8 cellular contexts compared by ENCODE assay signal in genomic region chr12:40105265-40105514, GRCh38. TPM values are rescaled to one million over a fixed set of nuclear protein-coding genes. Genes with fewer than 3 reads are reported as not detected.
A peak's percentile ranks its signal among the peaks of the same experiment; 100 is the strongest.
DNase-seq lines count a peak whose midpoint lies in the region; ATAC-seq and TF ChIP-seq lines count a peak whose summit lies in the region.

No MANE protein-coding gene starts in this region.

- H3K27me3 ChIP-seq in gastroesophageal sphincter: no peaks in the 10 kb centered on the region

- no peak for TF ChIP-seq CTCF in gastroesophageal sphincter (IDR thresholded peaks at IDR 0.05)

- TF ChIP-seq EP300 in gastroesophageal sphincter (IDR thresholded peaks at IDR 0.05): no peak

- H3K9me3 ChIP-seq in T-helper 17 cell (ENCODE audit: control insufficient read depth, low read length, poor library complexity, severe bottlenecking): no peaks in the 10 kb centered on the region
- no peaks in the 10 kb centered on the region for H3K9me3 ChIP-seq in gastroesophageal sphincter

- no peak for DNase-seq in T-helper 17 cell
- DNase-seq in posterior vena cava (ENCODE audit: low spot score): peak; percentile 87
- no peak for DNase-seq in DMS153 treated with DMSO at 0.1 percent for 48 hours (lab: John Stamatoyannopoulos, UW; ENCODE audit: unreplicated experiment)
- DNase-seq in NCI-H1105 (lab: John Stamatoyannopoulos, UW): no peak

- ATAC-seq in GM18505 (IDR thresholded peaks at IDR 0.05; ENCODE audit: unreplicated experiment): peak; percentile 2
- ATAC-seq in HG02938 (IDR thresholded peaks at IDR 0.05; ENCODE audit: unreplicated experiment): peak; percentile 45
- ATAC-seq in T-helper 17 cell: no peak
- peak; percentile 57 for ATAC-seq in gastroesophageal sphincter
- ATAC-seq in GM18519 (IDR thresholded peaks at IDR 0.05; ENCODE audit: low FRiP score, unreplicated experiment): no peak

- intact Hi-C loops in posterior vena cava (cut with DNase I): loop anchor here (5.0 kb wide), 1 partner anchor 93 kb away; no protein-coding TSS in a partner anchor

- H3K27me3 Mint-ChIP-seq in T-helper 17 cell: peaks cover 18% of the 10 kb centered on the region

- WGBS in gastroesophageal sphincter (ENCODE audit: low coverage in 1 of 2), 2 donors: no CpG with 5 or more reads among the region's 26 CpGs

- peaks cover 0 to 48% (median 3%) of the 10 kb centered on the region in 3 donors for H3K4me1 ChIP-seq in gastroesophageal sphincter

- peak overlapping the region in 3 of 4 donors; percentile 86 to 95 (median 93) for H3K27ac ChIP-seq in gastroesophageal sphincter

- H3K36me3 Mint-ChIP-seq in T-helper 17 cell (ENCODE audit: low read depth): no peaks in the 10 kb centered on the region

- H3K4me3 Mint-ChIP-seq in T-helper 17 cell: peak overlapping the region; percentile 93

- TF ChIP-seq POLR2A in GM18505 (IDR thresholded peaks at IDR 0.05; ENCODE audit: borderline replicate concordance, extremely low read depth, insufficient read depth, insufficient read length) (no peak), gastroesophageal sphincter (IDR thresholded peaks at IDR 0.05) (no peak)

- peaks cover 35% of the 10 kb centered on the region for H3K4me1 Mint-ChIP-seq in T-helper 17 cell

- no peaks in the 10 kb centered on the region for H3K36me3 ChIP-seq in gastroesophageal sphincter

- peak overlapping the region; percentile 81 to 97 for H3K4me3 ChIP-seq in gastroesophageal sphincter

- H3K27ac Mint-ChIP-seq in T-helper 17 cell: no peak overlapping the region

RNA-seq across cellular contexts. Expression of gene SLC2A13, which starts 0.7 kb away (rescaled TPM):
- total RNA-seq in T-helper 17 cell: 1 to 10 TPM; 3.0 TPM
- 10 to 100 TPM; 20.4 to 38.3 (median 22.3) TPM for total RNA-seq in gastroesophageal sphincter
- total RNA-seq in posterior vena cava: 10 to 100 TPM; 11.0 to 14.1 TPM

Comparison
In these comparisons a context has a peak if more than half of its experiments do, and no peak if none do; other contexts are left out.
1. ATAC-seq: peak in GM18505 (single experiment), HG02938 (single experiment) and gastroesophageal sphincter (single experiment); none in T-helper 17 cell (single experiment) and GM18519 (single experiment).